Comparison of ENCODE assay signal across 8 cellular contexts in genomic region chr3:194270627-194271458, GRCh38.
A peak's percentile ranks its signal among the peaks of the same experiment; 100 is the strongest.
DNase-seq lines count a peak whose midpoint lies in the region; ATAC-seq and TF ChIP-seq lines count a peak whose summit lies in the region.

No MANE protein-coding gene starts in this region.

- no peak overlapping the region for H3K4me3 ChIP-seq in NB4 (ENCODE audit: low read depth, low read length)
- H3K4me3 ChIP-seq in testis, result no peak overlapping the region

- peak overlapping the region; percentile 64 to 74 for H3K27ac ChIP-seq in testis

- H3K4me3 Mint-ChIP-seq in CD14-positive monocyte, result no peak overlapping the region
- no peak overlapping the region for H3K4me3 Mint-ChIP-seq in stimulated activated naive CD8-positive, alpha-beta T cell treated with anti-CD3 and anti-CD28 coated beads, Interleukin-15, amount 100 ng/mL, for 72 hours

- peaks cover 37% of the 10 kb centered on the region for H3K4me1 Mint-ChIP-seq in CD14-positive monocyte
- H3K4me1 Mint-ChIP-seq in stimulated activated naive CD8-positive, alpha-beta T cell treated with anti-CD3 and anti-CD28 coated beads, Interleukin-15, amount 100 ng/mL, for 72 hours, result peaks cover 17% of the 10 kb centered on the region

- CTCF ChIA-PET in GM10248 (lab: Yijun Ruan, JAX), result interaction anchor here (1.2 kb wide), 1 partner anchor 45 kb away, joined by 4 read pairs; no protein-coding TSS in a partner anchor

- no peak for TF ChIP-seq CTCF in NB4 (IDR thresholded peaks at IDR 0.05; ENCODE audit: low read depth, low read length)
- TF ChIP-seq CTCF in testis (IDR thresholded peaks at IDR 0.05), result no peak
- TF ChIP-seq CTCF in CD14-positive monocyte (IDR thresholded peaks at IDR 0.05), result no peak
- TF ChIP-seq CTCF in GM10248 (IDR thresholded peaks at IDR 0.05; ENCODE audit: control extremely low read depth, extremely low read depth, low read depth, missing control alignments), result no peak

- peaks cover 9 to 23% (median 12%) of the 10 kb centered on the region in 3 donors for H3K27me3 Mint-ChIP-seq in CD14-positive monocyte (ENCODE audit: low read depth in 3 of 3)
- H3K27me3 Mint-ChIP-seq in stimulated activated naive CD8-positive, alpha-beta T cell treated with anti-CD3 and anti-CD28 coated beads, Interleukin-15, amount 100 ng/mL, for 72 hours, result peaks cover 38% of the 10 kb centered on the region

- H3K9me3 ChIP-seq in testis, result no peaks in the 10 kb centered on the region

- peaks cover 41% of the 10 kb centered on the region for H3K4me1 ChIP-seq in testis

- H3K9me3 Mint-ChIP-seq in CD14-positive monocyte, result peaks cover 0 to 5% (median 0%) of the 10 kb centered on the region in 7 donors
- no peaks in the 10 kb centered on the region for H3K9me3 Mint-ChIP-seq in stimulated activated naive CD8-positive, alpha-beta T cell treated with anti-CD3 and anti-CD28 coated beads, Interleukin-15, amount 100 ng/mL, for 72 hours

- ATAC-seq in stimulated activated naive CD8-positive, alpha-beta T cell treated with anti-CD3 and anti-CD28 coated beads, Interleukin-15, amount 100 ng/mL, for 72 hours, result no peak

- 25 to 32% methylated on average over 17 to 18 of the region's 18 CpGs for WGBS in testis, 2 donors

- peak overlapping the region in 3 of 7 donors; percentile 2 to 78 (median 58) for H3K27ac Mint-ChIP-seq in CD14-positive monocyte
- peak overlapping the region in 1 of 2 donors; percentile 67 for H3K27ac Mint-ChIP-seq in stimulated activated naive CD8-positive, alpha-beta T cell treated with anti-CD3 and anti-CD28 coated beads, Interleukin-15, amount 100 ng/mL, for 72 hours

- H3K27me3 ChIP-seq in testis, result no peaks in the 10 kb centered on the region

- peaks cover 0 to 9% of the 10 kb centered on the region in 2 donors for H3K36me3 Mint-ChIP-seq in CD14-positive monocyte

- DNase-seq in NB4 (ENCODE audit: low read depth) (peak; percentile 21), ecto neural progenitor cell (ENCODE audit: low spot score) (peak; percentile 73), lung microvascular endothelial cell (ENCODE audit: low read depth in 2 of 2) (peak; percentile 85 to 96), testis (peak; percentile 96), CD14-positive monocyte (ENCODE audit: low spot score) (no peak), GM10248 (ENCODE audit: extremely low spot score) (no peak)
- DNase-seq in stimulated activated naive CD8-positive, alpha-beta T cell treated with anti-CD3 and anti-CD28 coated beads, Interleukin-15, amount 100 ng/mL, for 72 hours, result no peak
- no peak for DNase-seq in stimulated activated naive CD4-positive, alpha-beta T cell treated with Interleukin-2 at 50 U/mL for 16 hours (lab: John Stamatoyannopoulos, UW)

- H3K36me3 ChIP-seq in testis (ENCODE audit: low read depth, missing control alignments), result no peaks in the 10 kb centered on the region

- intact Hi-C loops in testis (cut with DNase I; ENCODE audit: low total_unique reads) (loop anchor here (5.0 to 10.0 kb wide), 2 partner anchors 134 to 266 kb away; partner anchors contain the start of gene HES1), CD14-positive monocyte (cut with micrococcal nuclease) (no loop called here)

- no peak for TF ChIP-seq POLR2A in NB4 (IDR thresholded peaks at IDR 0.05; ENCODE audit: extremely low read depth, insufficient read length)
- no peak for TF ChIP-seq POLR2A in testis (IDR thresholded peaks at IDR 0.05)

- POLR2A ChIA-PET in GM10248 (lab: Yijun Ruan, JAX), result no interaction called here

Comparison
In these comparisons a context has a peak if more than half of its experiments do, and no peak if none do; other contexts are left out.
1. DNase-seq: peak in NB4 (single experiment), ecto neural progenitor cell (single experiment), lung microvascular endothelial cell (2 of 2) and testis (single experiment); none in CD14-positive monocyte (single experiment), stimulated activated naive CD8-positive, alpha-beta T cell treated with anti-CD3 and anti-CD28 coated beads, Interleukin-15, amount 100 ng/mL, for 72 hours (0 of 2), stimulated activated naive CD4-positive, alpha-beta T cell treated with Interleukin-2 at 50 U/mL for 16 hours (single experiment) and GM10248 (single experiment).